9 cellular contexts compared by ENCODE assay signal in genomic region chr15:76345880-76346665, GRCh38. TPM values are rescaled to one million over a fixed set of nuclear protein-coding genes. Genes with fewer than 3 reads are reported as not detected.
DNase-seq lines count a peak whose midpoint lies in the region; ATAC-seq and TF ChIP-seq lines count a peak whose summit lies in the region.
"Had no signal": no experiment of that assay in that cellular context is flagged by ENCODE, and none has a peak within 500 bp of the region (broad histone marks: within the 10 kb centered on the region; RNA-seq: fewer than 3 reads in every experiment).

No MANE protein-coding gene starts in this region.

- no peak for TF ChIP-seq CTCF in Caco-2 (IDR thresholded peaks at IDR 0.05; ENCODE audit: insufficient read depth in 1 of 2, low read depth in 1 of 2, low read length in 1 of 2, severe bottlenecking in 1 of 2, unreplicated experiment in 1 of 2)
- TF ChIP-seq CTCF in chondrocyte (IDR thresholded peaks at IDR 0.05) = no peak

- H3K9me3 ChIP-seq in Caco-2 (no peaks in the 10 kb centered on the region), HUES6 (ENCODE audit: control insufficient read depth, insufficient read depth, low read depth, low read length) (no peaks in the 10 kb centered on the region), mucosa of rectum (ENCODE audit: control insufficient read depth in 2 of 2, low read length in 2 of 2) (no peaks in the 10 kb centered on the region)

- intact Hi-C loops in Caco-2 (cut with micrococcal nuclease; ENCODE audit: unreplicated experiment) = no loop called here

- peak overlapping the region; percentile 75 for H3K4me3 ChIP-seq in Caco-2 (ENCODE audit: low read depth, low read length)
- H3K4me3 ChIP-seq in HUES6 (ENCODE audit: low read depth, low read length) = peak overlapping the region; percentile 64
- peak overlapping the region; percentile 67 to 78 for H3K4me3 ChIP-seq in mucosa of rectum (ENCODE audit: low read length in 2 of 2)

- peak overlapping the region; percentile 21 for H3K9ac ChIP-seq in HUES6 (ENCODE audit: low read length)
- H3K9ac ChIP-seq in mucosa of rectum (ENCODE audit: low read depth in 1 of 2, low read length in 2 of 2) = peak overlapping the region; percentile 80 to 85
- H3K9ac ChIP-seq: parathyroid adenoma had no signal

- H3K4me1 ChIP-seq in Caco-2 (peaks cover 12% of the 10 kb centered on the region), HUES6 (ENCODE audit: control insufficient read depth, insufficient read depth, low read length) (peaks cover 16% of the 10 kb centered on the region), mucosa of rectum (ENCODE audit: control insufficient read depth in 2 of 2, insufficient read depth in 2 of 2, low read length in 2 of 2) (peaks cover 16 to 17% of the 10 kb centered on the region in 2 donors)
- H3K4me1 ChIP-seq: parathyroid adenoma had no signal

- H3K4me1 Mint-ChIP-seq in Caco-2 (ENCODE audit: low read depth, unreplicated experiment) = peaks cover 9% of the 10 kb centered on the region
- H3K4me1 Mint-ChIP-seq in chondrocyte (ENCODE audit: low read depth) = peaks cover 16% of the 10 kb centered on the region

- H3K4me3 Mint-ChIP-seq in Caco-2 (ENCODE audit: unreplicated experiment) (peak overlapping the region; percentile 87), chondrocyte (ENCODE audit: unreplicated experiment) (peak overlapping the region; percentile 46)

- CTCF ChIA-PET in Caco-2 (lab: Charles Lee) = interaction anchor here (0.7 to 2.0 kb wide), 3 partner anchors 9 to 12 kb away, joined by 3 to 11 read pairs (median 6); partner anchors contain the start of gene ISL2

- H3K36me3 ChIP-seq in Caco-2 (ENCODE audit: control insufficient read depth, insufficient read depth, low read length) (no peaks in the 10 kb centered on the region), HUES6 (ENCODE audit: control insufficient read depth, insufficient read depth, low read length) (no peaks in the 10 kb centered on the region), mucosa of rectum (ENCODE audit: control insufficient read depth in 2 of 2, insufficient read depth in 2 of 2, low read length in 2 of 2) (no peaks in the 10 kb centered on the region)

- no peaks in the 10 kb centered on the region for H3K27me3 Mint-ChIP-seq in Caco-2 (ENCODE audit: insufficient read depth, unreplicated experiment)
- H3K27me3 Mint-ChIP-seq in chondrocyte (ENCODE audit: low read depth) = peaks cover 49% of the 10 kb centered on the region

- DNase-seq in Caco-2 (peak; percentile 67 to 70), chondrocyte (ENCODE audit: low spot score) (no peak), H4 (ENCODE audit: low spot score) (no peak)

- POLR2A ChIA-PET in Caco-2 (lab: Charles Lee) = interaction anchor here (0.6 to 2.7 kb wide), 10 partner anchors 8 to 442 kb away, joined by 3 to 29 read pairs (median 6); partner anchors contain the start of gene ISL2

- H3K27me3 ChIP-seq in Caco-2 (replicated peaks; ENCODE audit: control insufficient read depth, insufficient read depth, low read length) = no peaks in the 10 kb centered on the region
- H3K27me3 ChIP-seq in HUES6 (ENCODE audit: control insufficient read depth, insufficient read depth, low read length) = peaks cover 100% of the 10 kb centered on the region
- H3K27me3 ChIP-seq in mucosa of rectum (ENCODE audit: control insufficient read depth in 2 of 2, insufficient read depth in 2 of 2, low read length in 2 of 2) = peaks cover 28 to 42% of the 10 kb centered on the region in 2 donors

- TSS peak; percentile 33 for BruUV-seq in Caco-2 (replicated peaks; lab: Mats Ljungman, UMichigan)

- no peak overlapping the region for H3K27ac ChIP-seq in HUES6 (ENCODE audit: low read depth, low read length)
- H3K27ac ChIP-seq in mucosa of rectum (ENCODE audit: low read depth in 2 of 2, low read length in 2 of 2) = peak overlapping the region; percentile 74 to 86
- H3K27ac ChIP-seq: parathyroid adenoma had no signal

- H3K9me3 Mint-ChIP-seq in Caco-2 (ENCODE audit: unreplicated experiment) (no peaks in the 10 kb centered on the region), chondrocyte (ENCODE audit: low read depth) (no peaks in the 10 kb centered on the region)

- H3K36me3 Mint-ChIP-seq in Caco-2 (ENCODE audit: insufficient read depth, unreplicated experiment) (peaks cover 14% of the 10 kb centered on the region), chondrocyte (ENCODE audit: low read depth) (peaks cover 6% of the 10 kb centered on the region)

- peak overlapping the region; percentile 87 for H3K27ac Mint-ChIP-seq in Caco-2 (ENCODE audit: unreplicated experiment)
- H3K27ac Mint-ChIP-seq in chondrocyte (ENCODE audit: unreplicated experiment) = no peak overlapping the region

- no peak for ATAC-seq in GM19463 (IDR thresholded peaks at IDR 0.05; ENCODE audit: unreplicated experiment)
- ATAC-seq in HG02763 (IDR thresholded peaks at IDR 0.05; ENCODE audit: unreplicated experiment) = no peak
- ATAC-seq in GM18909 (IDR thresholded peaks at IDR 0.05; ENCODE audit: poor library complexity, unreplicated experiment) = no peak

RNA-seq across cellular contexts. Expression of gene ISL2, which starts 9.5 kb away (rescaled TPM):
- total RNA-seq in Caco-2 (2022) (11.0 TPM in 2 replicates), chondrocyte (not detected in 3 replicates)
- 2.3 and 4.2 TPM in 2 replicates for total RNA-seq in H4 (2014; rRNA removed; shearing (Covaris generic))

RNA-seq across cellular contexts. Expression of gene ETFA, which starts 34.8 kb away (rescaled TPM):
- total RNA-seq in Caco-2 (2022) (241 and 260 TPM in 2 replicates), chondrocyte (111 to 120 TPM (median 117 TPM) in 3 replicates)
- total RNA-seq in H4 (2014; rRNA removed; shearing (Covaris generic)) = 169 and 208 TPM in 2 replicates

Comparison
In these comparisons a context has a peak if more than half of its experiments do, and no peak if none do; other contexts are left out.
1. DNase-seq: peak in Caco-2 (2 of 2); none in chondrocyte (single experiment) and H4 (single experiment).
2. Peak in every context shown above with its lines, with median percentiles within 50 percentile points of each other: H3K4me3 ChIP-seq.